ENCODE assay signal across 19 cellular contexts in the genomic region with DNA sequence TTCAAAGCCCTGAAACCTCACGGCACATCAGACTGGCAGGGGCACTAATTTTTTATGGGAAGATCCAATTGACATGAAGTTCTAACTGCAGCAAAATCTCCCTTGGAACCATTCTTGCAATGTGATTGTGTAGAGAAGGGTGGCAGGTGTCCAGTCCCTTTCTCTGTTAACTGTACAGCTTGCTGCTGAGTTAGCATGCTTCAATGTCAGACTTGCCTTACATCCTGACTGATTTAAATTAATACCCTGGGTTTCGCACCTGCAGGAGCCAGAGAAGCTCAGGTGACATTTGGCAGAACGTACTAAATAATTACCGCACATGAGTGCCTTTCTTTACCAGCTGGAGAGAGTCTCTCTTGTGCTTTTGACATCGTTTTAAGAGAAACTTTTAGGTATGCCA.
"Had no signal": no experiment of that assay in that cellular context is flagged by ENCODE, and none has a peak within 500 bp of the region (broad histone marks: within the 10 kb centered on the region; RNA-seq: fewer than 3 reads in every experiment).

No MANE protein-coding gene starts in this region.

- DNase-seq: effector memory CD4-positive, alpha-beta T cell; gastrocnemius medialis; heart right ventricle; hypothalamus; kidney glomerular epithelial cell; mammary epithelial cell; naive thymus-derived CD4-positive, alpha-beta T cell; nephron progenitor cell; spleen; stimulated activated CD4-positive, alpha-beta T cell treated with anti-CD3 and anti-CD28 coated beads, Interleukin-15, amount 100 ng/mL, for 24 hours; stimulated activated CD4-positive, alpha-beta T cell treated with anti-CD3 and anti-CD28 coated beads, Interleukin-1b, Interleukin-23, amount 100 ng/mL, for 48 hours; stimulated activated CD4-positive, alpha-beta T cell treated with anti-CD3 and anti-CD28 coated beads, Interleukin-4, amount 100 ng/mL, for 24 hours; tibial artery; upper lobe of left lung; uterus had no signal

- H3K4me1 Mint-ChIP-seq: naive thymus-derived CD4-positive, alpha-beta T cell; nephron progenitor cell; stimulated activated memory B cell treated with anti-CD40 and anti-IgM and Interleukin-4, amounts not matched to agents 10 μg/mL and 1 μg/mL and 100 μg/mL, for 72 hours had no signal

- H3K27me3 Mint-ChIP-seq: stimulated activated naive CD8-positive, alpha-beta T cell treated with anti-CD3 and anti-CD28 coated beads, Interleukin-15, Interleukin-2, amounts not matched to agents 100 ng/mL and 50 ng/mL, for 24 hours had no signal

- H3K27ac Mint-ChIP-seq: naive thymus-derived CD4-positive, alpha-beta T cell; nephron progenitor cell; stimulated activated memory B cell treated with anti-CD40 and anti-IgM and Interleukin-4, amounts not matched to agents 10 μg/mL and 1 μg/mL and 100 μg/mL, for 72 hours; stimulated activated naive CD8-positive, alpha-beta T cell treated with anti-CD3 and anti-CD28 coated beads, Interleukin-15, Interleukin-2, amounts not matched to agents 100 ng/mL and 50 ng/mL, for 24 hours had no signal

- ATAC-seq: esophagus mucosa; gastrocnemius medialis; heart right ventricle; naive thymus-derived CD4-positive, alpha-beta T cell; sciatic nerve; stimulated activated memory B cell treated with anti-CD40 and anti-IgM and Interleukin-4, amounts not matched to agents 10 μg/mL and 1 μg/mL and 100 μg/mL, for 72 hours had no signal

- H3K4me3 Mint-ChIP-seq: naive thymus-derived CD4-positive, alpha-beta T cell; nephron progenitor cell; stimulated activated memory B cell treated with anti-CD40 and anti-IgM and Interleukin-4, amounts not matched to agents 10 μg/mL and 1 μg/mL and 100 μg/mL, for 72 hours; stimulated activated naive CD8-positive, alpha-beta T cell treated with anti-CD3 and anti-CD28 coated beads, Interleukin-15, Interleukin-2, amounts not matched to agents 100 ng/mL and 50 ng/mL, for 24 hours had no signal
